In the genomic region with DNA sequence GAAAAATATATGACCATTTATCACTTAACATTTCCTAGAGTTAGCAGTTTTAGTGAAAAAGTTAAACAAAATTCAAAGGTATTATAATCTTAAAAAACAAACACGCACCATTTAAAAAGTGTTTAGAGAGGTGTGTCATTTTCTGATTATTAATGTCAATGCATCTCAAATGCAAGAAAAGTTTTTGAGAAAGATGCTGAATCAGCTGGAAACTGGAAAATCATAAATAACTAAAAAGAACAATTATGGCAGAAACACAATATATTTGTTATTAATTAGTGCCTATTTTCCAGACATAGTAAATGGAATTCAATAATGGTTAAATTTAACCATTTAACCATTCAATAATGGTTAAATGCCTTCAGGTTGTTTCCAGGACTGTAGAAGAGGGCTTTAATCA, we compare ENCODE assay signal across 28 cellular contexts.
"Had no signal": no experiment of that assay in that cellular context is flagged by ENCODE, and none has a peak within 500 bp of the region (broad histone marks: within the 10 kb centered on the region; RNA-seq: fewer than 3 reads in every experiment).

No MANE protein-coding gene starts in this region.

- H3K4me1 ChIP-seq: adrenal gland, body of pancreas, colonic mucosa had no signal

- H3K9me3 ChIP-seq: adrenal gland, colonic mucosa, gastrocnemius medialis had no signal

- H3K4me3 ChIP-seq: adrenal gland, body of pancreas, colonic mucosa, gastrocnemius medialis, heart left ventricle had no signal

- H3K27me3 ChIP-seq: adrenal gland, body of pancreas, colonic mucosa, gastrocnemius medialis, heart left ventricle had no signal

- H3K4me3 Mint-ChIP-seq: activated CD4-positive, alpha-beta memory T cell treated with anti-CD3 and anti-CD28 coated beads for 36 hours; activated CD4-positive, alpha-beta T cell treated with anti-CD3 and anti-CD28 coated beads for 36 hours; activated CD4-positive, alpha-beta T cell treated with anti-CD3 and anti-CD28 coated beads, Interleukin-2, amount 10 ng/mL, durations not matched to agents 24 days and 14 days; activated CD8-positive, alpha-beta memory T cell treated with anti-CD3 and anti-CD28 coated beads, Interleukin-2, amount 10 ng/mL, durations not matched to agents 7 days and 5 days; activated CD8-positive, alpha-beta T cell treated with anti-CD3 and anti-CD28 coated beads, Interleukin-2, amount 10 ng/mL, durations not matched to agents 7 days and 5 days; activated naive CD4-positive, alpha-beta T cell treated with anti-CD3 and anti-CD28 coated beads, Interleukin-2, amount 10 ng/mL, durations not matched to agents 7 days and 5 days; activated T-cell treated with anti-CD3 and anti-CD28 coated beads, Interleukin-2, amount 50 U/mL, for 24 hours; activated T-cell treated with anti-CD3 and anti-CD28 coated beads, Interleukin-2, amount 50 U/mL, for 72 hours had no signal

- H3K36me3 ChIP-seq: adrenal gland, colonic mucosa had no signal

- DNase-seq: activated CD4-positive, alpha-beta memory T cell treated with anti-CD3 and anti-CD28 coated beads for 36 hours; activated CD4-positive, alpha-beta T cell treated with anti-CD3 and anti-CD28 coated beads for 36 hours; activated CD4-positive, alpha-beta T cell treated with anti-CD3 and anti-CD28 coated beads, Interleukin-2, amount 10 ng/mL, durations not matched to agents 24 days and 14 days; activated CD4-positive, CD25-positive, alpha-beta regulatory T cell; activated CD4-positive, CD25-positive, alpha-beta regulatory T cell treated with anti-CD3 and anti-CD28 coated beads, Interleukin-2, amount 50 U/mL, for 72 hours; activated CD8-positive, alpha-beta memory T cell treated with anti-CD3 and anti-CD28 coated beads, Interleukin-2, amount 10 ng/mL, durations not matched to agents 7 days and 5 days; activated CD8-positive, alpha-beta memory T cell treated with anti-CD3 and anti-CD28 coated beads, Interleukin-2, amount 50 U/mL, for 48 hours; activated CD8-positive, alpha-beta T cell treated with anti-CD3 and anti-CD28 coated beads, Interleukin-2, amount 10 ng/mL, durations not matched to agents 7 days and 5 days; activated gamma-delta T cell; activated naive CD4-positive, alpha-beta T cell; activated naive CD4-positive, alpha-beta T cell treated with anti-CD3 and anti-CD28 coated beads, Interleukin-2, amount 10 ng/mL, durations not matched to agents 7 days and 5 days; activated T-cell treated with anti-CD3 and anti-CD28 coated beads for 4 hours; activated T-cell treated with anti-CD3 and anti-CD28 coated beads, Interleukin-2, amount 50 U/mL, for 24 hours; activated T-cell treated with anti-CD3 and anti-CD28 coated beads, Interleukin-2, amount 50 U/mL, for 72 hours; adrenal gland; amygdala; aorta; body of pancreas; caudate nucleus; colonic mucosa; effector CD8-positive, alpha-beta T cell; foreskin fibroblast; gastrocnemius medialis; glutamatergic neuron; heart left ventricle; T-helper 2 cell had no signal

- H3K27ac Mint-ChIP-seq: activated CD4-positive, alpha-beta memory T cell treated with anti-CD3 and anti-CD28 coated beads for 36 hours; activated CD4-positive, alpha-beta T cell treated with anti-CD3 and anti-CD28 coated beads for 36 hours; activated CD4-positive, alpha-beta T cell treated with anti-CD3 and anti-CD28 coated beads, Interleukin-2, amount 10 ng/mL, durations not matched to agents 24 days and 14 days; activated CD8-positive, alpha-beta memory T cell treated with anti-CD3 and anti-CD28 coated beads, Interleukin-2, amount 10 ng/mL, durations not matched to agents 7 days and 5 days; activated CD8-positive, alpha-beta T cell treated with anti-CD3 and anti-CD28 coated beads, Interleukin-2, amount 10 ng/mL, durations not matched to agents 7 days and 5 days; activated naive CD4-positive, alpha-beta T cell treated with anti-CD3 and anti-CD28 coated beads, Interleukin-2, amount 10 ng/mL, durations not matched to agents 7 days and 5 days; activated naive CD4-positive, alpha-beta T cell treated with anti-CD3 and anti-CD28 coated beads, Interleukin-2, amount 50 U/mL, for 72 hours; activated T-cell treated with anti-CD3 and anti-CD28 coated beads, Interleukin-2, amount 50 U/mL, for 24 hours; activated T-cell treated with anti-CD3 and anti-CD28 coated beads, Interleukin-2, amount 50 U/mL, for 72 hours had no signal

- ATAC-seq: activated CD4-positive, alpha-beta T cell treated with anti-CD3 and anti-CD28 coated beads for 36 hours; activated CD8-positive, alpha-beta memory T cell treated with anti-CD3 and anti-CD28 coated beads, Interleukin-2, amount 10 ng/mL, durations not matched to agents 7 days and 5 days; activated CD8-positive, alpha-beta T cell treated with anti-CD3 and anti-CD28 coated beads, Interleukin-2, amount 10 ng/mL, durations not matched to agents 7 days and 5 days; activated naive CD4-positive, alpha-beta T cell treated with anti-CD3 and anti-CD28 coated beads, Interleukin-2, amount 50 U/mL, for 72 hours; activated T-cell treated with anti-CD3 and anti-CD28 coated beads, Interleukin-2, amount 50 U/mL, for 72 hours; body of pancreas; esophagus mucosa; gastrocnemius medialis; heart left ventricle had no signal

- H3K27me3 Mint-ChIP-seq: activated CD4-positive, alpha-beta memory T cell treated with anti-CD3 and anti-CD28 coated beads for 36 hours; activated CD4-positive, alpha-beta T cell treated with anti-CD3 and anti-CD28 coated beads for 36 hours; activated CD4-positive, alpha-beta T cell treated with anti-CD3 and anti-CD28 coated beads, Interleukin-2, amount 10 ng/mL, durations not matched to agents 24 days and 14 days; activated CD8-positive, alpha-beta memory T cell treated with anti-CD3 and anti-CD28 coated beads, Interleukin-2, amount 10 ng/mL, durations not matched to agents 7 days and 5 days; activated naive CD4-positive, alpha-beta T cell treated with anti-CD3 and anti-CD28 coated beads, Interleukin-2, amount 10 ng/mL, durations not matched to agents 7 days and 5 days; activated T-cell treated with anti-CD3 and anti-CD28 coated beads, Interleukin-2, amount 50 U/mL, for 24 hours had no signal

- H3K27ac ChIP-seq: adrenal gland, body of pancreas, colonic mucosa, gastrocnemius medialis had no signal
